ENCODE assay signal across 12 cellular contexts in the genomic region with DNA sequence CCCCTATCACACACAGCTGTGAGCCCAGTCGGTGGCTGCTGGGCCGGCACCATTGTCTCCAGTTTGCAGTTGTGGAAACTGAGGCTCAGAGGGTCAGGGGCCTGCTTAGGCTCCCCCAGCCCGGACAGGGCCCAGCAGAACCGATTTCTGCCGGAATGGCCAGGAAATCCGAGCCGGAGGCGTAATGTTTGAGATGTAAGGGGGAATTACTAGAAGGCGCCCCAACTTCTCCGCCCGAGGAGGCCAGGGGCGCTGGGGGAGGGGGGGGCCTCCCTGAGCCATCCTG.
DNase-seq lines count a peak whose midpoint lies in the region; TF ChIP-seq lines count a peak whose summit lies in the region.
"Had no signal": no experiment of that assay in that cellular context is flagged by ENCODE, and none has a peak within 500 bp of the region (broad histone marks: within the 10 kb centered on the region; RNA-seq: fewer than 3 reads in every experiment).

No MANE protein-coding gene starts in this region.

- TF ChIP-seq CTCF in coronary artery (IDR thresholded peaks at IDR 0.05) = no peak

- H3K36me3 ChIP-seq in NT2/D1 (ENCODE audit: insufficient read depth, insufficient read length, low read length) = no peaks in the 10 kb centered on the region
- H3K36me3 ChIP-seq in neuron (ENCODE audit: insufficient read depth, low read length) = no peaks in the 10 kb centered on the region
- H3K36me3 ChIP-seq: esophagus squamous epithelium had no signal

- peaks cover 57% of the 10 kb centered on the region for H3K27me3 ChIP-seq in NT2/D1 (ENCODE audit: insufficient read depth, insufficient read length)
- no peaks in the 10 kb centered on the region for H3K27me3 ChIP-seq in neuron (ENCODE audit: insufficient read depth, low read length)

- H3K9me3 ChIP-seq in NT2/D1 (ENCODE audit: insufficient read depth, low read length) = no peaks in the 10 kb centered on the region
- H3K9me3 ChIP-seq in neuron (ENCODE audit: low read length) = no peaks in the 10 kb centered on the region
- H3K9me3 ChIP-seq: body of pancreas, esophagus squamous epithelium had no signal

- peaks cover 11% of the 10 kb centered on the region for H3K27me3 Mint-ChIP-seq in T-helper 2 cell treated with Interferon-gamma antibody and Interleukin-4, amounts not matched to agents 5 μg/mL and 100 μg/mL, for 36 hours (ENCODE audit: low read depth)

- H3K4me3 ChIP-seq in NT2/D1 (ENCODE audit: insufficient read length, low read depth) = peak overlapping the region; percentile 71
- H3K4me3 ChIP-seq in coronary artery = peak overlapping the region; percentile 67
- H3K4me3 ChIP-seq in neuron (ENCODE audit: low read length) = peak overlapping the region; percentile 43
- H3K4me3 ChIP-seq: body of pancreas had no signal

- no peaks in the 10 kb centered on the region for H3K9me3 Mint-ChIP-seq in T-helper 2 cell treated with Interferon-gamma antibody and Interleukin-4, amounts not matched to agents 5 μg/mL and 100 μg/mL, for 36 hours

- H3K27ac ChIP-seq in coronary artery = no peak overlapping the region
- H3K27ac ChIP-seq: body of pancreas, esophagus squamous epithelium had no signal

- peak overlapping the region; percentile 42 for H3K9ac ChIP-seq in NT2/D1 (ENCODE audit: insufficient read length, low read depth)

- H3K36me3 Mint-ChIP-seq in T-helper 2 cell treated with Interferon-gamma antibody and Interleukin-4, amounts not matched to agents 5 μg/mL and 100 μg/mL, for 36 hours (ENCODE audit: low read depth) = no peaks in the 10 kb centered on the region
- H3K36me3 Mint-ChIP-seq: activated CD8-positive, alpha-beta memory T cell treated with anti-CD3 and anti-CD28 coated beads, Interleukin-2, amount 10 ng/mL, durations not matched to agents 7 days and 5 days had no signal

- peaks cover 10% of the 10 kb centered on the region for H3K4me1 Mint-ChIP-seq in T-helper 2 cell treated with Interferon-gamma antibody and Interleukin-4, amounts not matched to agents 5 μg/mL and 100 μg/mL, for 36 hours (ENCODE audit: low read depth)

- DNase-seq in T-helper 2 cell treated with Interferon-gamma antibody and Interleukin-4, amounts not matched to agents 5 μg/mL and 100 μg/mL, for 36 hours (ENCODE audit: low spot score) = no peak
- no peak for DNase-seq in T-helper 2 cell
- no peak for DNase-seq in NT2/D1 (ENCODE audit: low read depth, low spot score)
- no peak for DNase-seq in coronary artery (ENCODE audit: low spot score)
- DNase-seq in OCI-M1 (lab: John Stamatoyannopoulos, UW) = no peak
- DNase-seq in T1000 (lab: John Stamatoyannopoulos, UW) = no peak
- no peak for DNase-seq in NCI-H1694 (lab: John Stamatoyannopoulos, UW)
- DNase-seq: esophagus squamous epithelium, occipital lobe had no signal

- H3K4me1 ChIP-seq in NT2/D1 (ENCODE audit: insufficient read depth, insufficient read length) (peaks cover 25% of the 10 kb centered on the region), neuron (ENCODE audit: insufficient read depth, low read length) (peaks cover 14% of the 10 kb centered on the region)

- peak overlapping the region; percentile 77 for H3K4me3 Mint-ChIP-seq in T-helper 2 cell treated with Interferon-gamma antibody and Interleukin-4, amounts not matched to agents 5 μg/mL and 100 μg/mL, for 36 hours

- peak overlapping the region; percentile 24 for H2AFZ ChIP-seq in neuron (ENCODE audit: low read depth, low read length)

- peak overlapping the region; percentile 41 for H3K27ac Mint-ChIP-seq in T-helper 2 cell treated with Interferon-gamma antibody and Interleukin-4, amounts not matched to agents 5 μg/mL and 100 μg/mL, for 36 hours
- H3K27ac Mint-ChIP-seq: activated CD8-positive, alpha-beta memory T cell treated with anti-CD3 and anti-CD28 coated beads, Interleukin-2, amount 10 ng/mL, durations not matched to agents 7 days and 5 days had no signal
